In genomic region chr18:11324956-11325873, GRCh38 we compare ENCODE assay signal across 8 cellular contexts.
DNase-seq lines count a peak whose midpoint lies in the region; ATAC-seq and TF ChIP-seq lines count a peak whose summit lies in the region.

No MANE protein-coding gene starts in this region.

- H3K4me1 ChIP-seq in SK-N-SH (ENCODE audit: control insufficient read depth in 1 of 2, insufficient read depth in 2 of 2, low read depth in 1 of 2, low read length in 1 of 2): peaks cover 2 to 40% of the 10 kb centered on the region in 2 experiments
- H3K4me1 ChIP-seq in smooth muscle cell (ENCODE audit: low read depth): no peaks in the 10 kb centered on the region

- CTCF ChIA-PET in activated CD4-positive, alpha-beta T cell treated with anti-CD3 and anti-CD28 coated beads for 36 hours (lab: Charles Lee): interaction anchor here (1.6 kb wide), 1 partner anchor 194 kb away, joined by 3 read pairs; no protein-coding TSS in a partner anchor
- CTCF ChIA-PET in SK-N-SH (lab: Yijun Ruan, JAX): interaction anchor here (1.9 kb wide), 1 partner anchor 15 kb away, joined by 7 read pairs; no protein-coding TSS in a partner anchor

- H3K27ac ChIP-seq in SK-N-SH (ENCODE audit: low read depth in 2 of 2, low read length in 1 of 2) (peak overlapping the region; percentile 80 to 95; a peak in 3 of 4 replicates), smooth muscle cell (ENCODE audit: low read depth) (peak overlapping the region; percentile 81)

- no peak for TF ChIP-seq RAD21 in SK-N-SH (IDR thresholded peaks at IDR 0.05; ENCODE audit: low read length)

- no peaks in the 10 kb centered on the region for H3K9me2 ChIP-seq in SK-N-SH

- no peaks in the 10 kb centered on the region for H3K27me3 ChIP-seq in SK-N-SH (ENCODE audit: insufficient read depth)
- H3K27me3 ChIP-seq in smooth muscle cell (ENCODE audit: low read depth): no peaks in the 10 kb centered on the region

- TF ChIP-seq CTCF in SK-N-SH (IDR thresholded peaks at IDR 0.05): no peak
- no peak for TF ChIP-seq CTCF in smooth muscle cell (IDR thresholded peaks at IDR 0.05; ENCODE audit: borderline replicate concordance, insufficient read depth, poor library complexity, severe bottlenecking)

- H3K9me3 Mint-ChIP-seq in activated CD4-positive, alpha-beta T cell treated with anti-CD3 and anti-CD28 coated beads for 36 hours (ENCODE audit: low read depth): no peaks in the 10 kb centered on the region

- H3K4me3 Mint-ChIP-seq in activated CD4-positive, alpha-beta T cell treated with anti-CD3 and anti-CD28 coated beads for 36 hours: no peak overlapping the region

- H3K9ac ChIP-seq in SK-N-SH (peak overlapping the region; percentile 64), smooth muscle cell (ENCODE audit: low read depth) (peak overlapping the region; percentile 31)

- POLR2A ChIA-PET in activated CD4-positive, alpha-beta T cell treated with anti-CD3 and anti-CD28 coated beads for 36 hours (lab: Charles Lee): no interaction called here
- POLR2A ChIA-PET in SK-N-SH (lab: Yijun Ruan, JAX): no interaction called here

- no peaks in the 10 kb centered on the region for H3K9me3 ChIP-seq in SK-N-SH
- no peaks in the 10 kb centered on the region for H3K9me3 ChIP-seq in smooth muscle cell (replicated peaks; ENCODE audit: low read depth)

- peak; percentile 30 for DNase-seq in activated CD4-positive, alpha-beta T cell treated with anti-CD3 and anti-CD28 coated beads for 36 hours
- DNase-seq in activated CD4-positive, alpha-beta T cell treated with anti-CD3 and anti-CD28 coated beads, Interleukin-2, amount 50 U/mL, for 1 hour: no peak
- no peak for DNase-seq in SK-N-SH
- no peak for DNase-seq in smooth muscle cell (lab: John Stamatoyannopoulos, UW; ENCODE audit: unreplicated experiment)
- DNase-seq in HuH-7.5 (ENCODE audit: low spot score): no peak
- DNase-seq in central memory CD4-positive, alpha-beta T cell: no peak
- DNase-seq in NCI-H1417 (lab: John Stamatoyannopoulos, UW): no peak

- WGBS in SK-N-SH (ENCODE audit: low lambda C conversion rate): 2% methylated on average over 4 of the region's 4 CpGs
- 14% methylated on average over 4 of the region's 4 CpGs for WGBS in smooth muscle cell (ENCODE audit: low lambda C conversion rate)

- 0 out of 4 replicates have a peak overlapping the region, but pooled peaks of 1 of the 2 experiments have one; percentile 14 for H3K4me3 ChIP-seq in SK-N-SH (ENCODE audit: low read depth in 2 of 2, low read length in 1 of 2)
- H3K4me3 ChIP-seq in smooth muscle cell: no peak overlapping the region

- H3K36me3 ChIP-seq in SK-N-SH (replicated peaks in 1 of 2; ENCODE audit: control insufficient read depth in 1 of 2, insufficient read depth in 2 of 2, low read length in 1 of 2) (no peaks in the 10 kb centered on the region), smooth muscle cell (ENCODE audit: low read depth) (no peaks in the 10 kb centered on the region)

- H3F3A ChIP-seq in SK-N-SH (replicated peaks; ENCODE audit: insufficient read depth) (peaks cover 64% of the 10 kb centered on the region), smooth muscle cell (ENCODE audit: low read depth) (peaks cover 13% of the 10 kb centered on the region)

- intact Hi-C loops in activated CD4-positive, alpha-beta T cell treated with anti-CD3 and anti-CD28 coated beads for 36 hours (cut with DNase I, micrococcal nuclease): no loop called here

- peaks cover 4% of the 10 kb centered on the region for H3K4me1 Mint-ChIP-seq in activated CD4-positive, alpha-beta T cell treated with anti-CD3 and anti-CD28 coated beads for 36 hours

- ATAC-seq in activated CD4-positive, alpha-beta T cell treated with anti-CD3 and anti-CD28 coated beads for 36 hours: peak; percentile 85
- ATAC-seq in HG02981 (IDR thresholded peaks at IDR 0.05; ENCODE audit: unreplicated experiment): peak; percentile 73

- no peaks in the 10 kb centered on the region for H3K36me3 Mint-ChIP-seq in activated CD4-positive, alpha-beta T cell treated with anti-CD3 and anti-CD28 coated beads for 36 hours (ENCODE audit: low read depth)

- peaks cover 9% of the 10 kb centered on the region for H3K27me3 Mint-ChIP-seq in activated CD4-positive, alpha-beta T cell treated with anti-CD3 and anti-CD28 coated beads for 36 hours

- H3K4me2 ChIP-seq in SK-N-SH (peak overlapping the region; percentile 61), smooth muscle cell (peak overlapping the region; percentile 56)

- H4K20me1 ChIP-seq in SK-N-SH (ENCODE audit: insufficient read depth) (no peaks in the 10 kb centered on the region), smooth muscle cell (ENCODE audit: low read depth) (no peaks in the 10 kb centered on the region)

- H3K27ac Mint-ChIP-seq in activated CD4-positive, alpha-beta T cell treated with anti-CD3 and anti-CD28 coated beads for 36 hours: no peak overlapping the region

- H3K79me2 ChIP-seq in SK-N-SH (ENCODE audit: insufficient read depth): no peaks in the 10 kb centered on the region
- H3K79me2 ChIP-seq in smooth muscle cell (ENCODE audit: low read depth): no peaks in the 10 kb centered on the region

- peak; percentile 51 to 99; a peak in 3 of 4 replicates for TF ChIP-seq EP300 in SK-N-SH (IDR thresholded peaks at IDR 0.05; ENCODE audit: borderline replicate concordance in 1 of 2, low read depth in 1 of 2, low read length in 1 of 2)

- H2AFZ ChIP-seq in SK-N-SH (ENCODE audit: low read depth) (no peak overlapping the region), smooth muscle cell (ENCODE audit: low read depth) (no peak overlapping the region)

TF ChIP-seq in SK-N-SH, 30 proteins besides CTCF, POLR2A, EP300 and RAD21 (continues in another document):
- TF ChIP-seq GATA2 (CRISPR knock-in tag; IDR thresholded peaks at IDR 0.05) (no peak), TCF12 (IDR thresholded peaks at IDR 0.05) (peak; percentile 96), ELF1 (IDR thresholded peaks at IDR 0.05) (no peak), JUND (IDR thresholded peaks at IDR 0.05) (peak; percentile 99), REST (IDR thresholded peaks at IDR 0.05; ENCODE audit: low read depth, low read length) (no peak), YY1 (IDR thresholded peaks at IDR 0.05; ENCODE audit: low read depth) (0 out of 2 replicates have a peak, but pooled peaks have one; percentile 28), FOXM1 (IDR thresholded peaks at IDR 0.05; ENCODE audit: low read depth) (peak; percentile 92; the same call in 1 of the 2 replicates), MXI1 (IDR thresholded peaks at IDR 0.05; ENCODE audit: low read depth, low read length) (no peak), IRF3 (IDR thresholded peaks at IDR 0.05; ENCODE audit: low read depth, low read length) (no peak), EZH2phosphoT487 (IDR thresholded peaks at IDR 0.05; ENCODE audit: borderline replicate concordance, low read depth) (no peak), TEAD4 (IDR thresholded peaks at IDR 0.05; ENCODE audit: borderline replicate concordance, insufficient read depth) (peak; percentile 98), POLR2AphosphoS5 (IDR thresholded peaks at IDR 0.05; ENCODE audit: low read depth, low read length) (peak; percentile 85), ZBTB33 (IDR thresholded peaks at IDR 0.05; ENCODE audit: borderline replicate concordance, low read depth) (peak; percentile 76), SIN3A (IDR thresholded peaks at IDR 0.05; ENCODE audit: borderline replicate concordance, low read depth, low read length) (no peak)
